In the genomic region with DNA sequence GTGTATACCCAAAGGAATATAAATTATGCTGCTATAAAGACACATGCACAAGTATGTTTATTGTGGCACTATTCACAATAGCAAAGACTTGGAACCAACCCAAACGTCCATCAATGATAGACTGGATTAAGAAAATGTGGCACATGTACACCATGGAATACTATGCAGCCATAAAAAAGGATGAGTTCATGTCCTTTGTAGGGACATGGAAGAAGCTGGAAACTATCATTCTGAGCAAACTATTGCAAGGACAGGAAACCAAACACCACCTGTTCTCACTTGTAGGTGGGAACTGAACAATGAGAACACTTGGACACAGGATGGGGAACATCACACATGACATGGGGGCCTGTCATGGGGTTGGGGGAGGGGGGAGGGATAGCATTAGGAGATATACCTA, we compare ENCODE assay signal across 3 cellular contexts. TPM values are rescaled to one million over a fixed set of nuclear protein-coding genes. Genes with fewer than 3 reads are reported as not detected.
"Had no signal": no experiment of that assay in that cellular context is flagged by ENCODE, and none has a peak within 500 bp of the region (broad histone marks: within the 10 kb centered on the region; RNA-seq: fewer than 3 reads in every experiment).

No MANE protein-coding gene starts in this region.

RNA-seq across cellular contexts. Expression of a gene that starts 16.6 kb away (rescaled TPM):
- total RNA-seq: naive thymus-derived CD8-positive, alpha-beta T cell; natural killer cell; natural killer cell treated with Interleukin-12 subunit alpha and Interleukin-12 subunit beta and Interleukin-15 and Interleukin-18, amount 100 ng/mL, for 72 hours had no signal
- polyA plus RNA-seq: naive thymus-derived CD8-positive, alpha-beta T cell had no signal
